Comparison of ENCODE assay signal across 27 cellular contexts in genomic region chr14:54617467-54617866, GRCh38. TPM values are rescaled to one million over a fixed set of nuclear protein-coding genes. Genes with fewer than 3 reads are reported as not detected.
DNase-seq lines count a peak whose midpoint lies in the region; ATAC-seq, FAIRE-seq and TF ChIP-seq lines count a peak whose summit lies in the region.
"Had no signal": no experiment of that assay in that cellular context is flagged by ENCODE, and none has a peak within 500 bp of the region (broad histone marks: within the 10 kb centered on the region; RNA-seq: fewer than 3 reads in every experiment).

No MANE protein-coding gene starts in this region.

- TF ChIP-seq RAD21 in SK-N-SH (IDR thresholded peaks at IDR 0.05; ENCODE audit: low read length) (no peak), K562 (CRISPR knock-in tag; conservative IDR thresholded peaks at IDR 0.05 in 1 of 2, IDR thresholded peaks at IDR 0.05 in 1 of 2) (no peak)

- no peaks in the 10 kb centered on the region for H3K9me1 ChIP-seq in K562 (ENCODE audit: control insufficient read depth, insufficient read depth, low read length)

- WGBS in SK-N-SH (ENCODE audit: low lambda C conversion rate): 83% methylated on average over 3 of the region's 3 CpGs
- 36% methylated on average over 3 of the region's 3 CpGs for WGBS in K562 (ENCODE audit: insufficient coverage, low coverage, missing lambda C conversion rate)

- POLR2A ChIA-PET in SK-N-SH (lab: Yijun Ruan, JAX): no interaction called here
- POLR2A ChIA-PET in K562 (lab: Yijun Ruan, JAX): no interaction called here

- ATAC-seq in SK-N-SH treated with all-trans-retinoic acid at 6 μM for 48 hours (no peak), K562 (no peak), GM18502 (IDR thresholded peaks at IDR 0.05; ENCODE audit: poor library complexity, unreplicated experiment) (no peak), GM21717 (IDR thresholded peaks at IDR 0.05; ENCODE audit: unreplicated experiment) (no peak), HG03108 (IDR thresholded peaks at IDR 0.05; ENCODE audit: unreplicated experiment) (no peak)
- ATAC-seq: HepG2, left cardiac atrium had no signal

- intact Hi-C loops in K562 (cut with micrococcal nuclease): no loop called here

- no peaks in the 10 kb centered on the region for H3K9me3 ChIP-seq in SK-N-SH
- H3K9me3 ChIP-seq in K562 (replicated peaks; ENCODE audit: control insufficient read depth, insufficient read depth, low read depth, low read length): no peaks in the 10 kb centered on the region
- no peaks in the 10 kb centered on the region for H3K9me3 ChIP-seq in osteoblast (ENCODE audit: low read depth, low read length)
- H3K9me3 ChIP-seq: MG63 had no signal

- in situ Hi-C loops in K562 (cut with MboI): loop anchor here (5.0 kb wide), 1 partner anchor 35 kb away; no protein-coding TSS in a partner anchor

- BruUV-seq in K562 (replicated peaks; lab: Mats Ljungman, UMichigan): no TSS peak

- H3K79me2 ChIP-seq in SK-N-SH (ENCODE audit: insufficient read depth) (peaks cover 98% of the 10 kb centered on the region), K562 (ENCODE audit: control insufficient read depth, insufficient read depth, low read length) (no peaks in the 10 kb centered on the region; the same call in 2 of the 3 replicates), osteoblast (ENCODE audit: insufficient read depth, low read length) (peaks cover 52% of the 10 kb centered on the region)
- H3K79me2 ChIP-seq: parathyroid adenoma had no signal

- no peak for TF ChIP-seq POLR2A in K562 (conservative IDR thresholded peaks at IDR 0.05)

- TF ChIP-seq EP300 in SK-N-SH (IDR thresholded peaks at IDR 0.05; ENCODE audit: borderline replicate concordance in 1 of 2, low read depth in 1 of 2, low read length in 1 of 2): no peak
- no peak for TF ChIP-seq EP300 in K562 (IDR thresholded peaks at IDR 0.05; ENCODE audit: low read length)

- no peak for TF ChIP-seq CTCF in SK-N-SH (IDR thresholded peaks at IDR 0.05)
- no peak for TF ChIP-seq CTCF in K562 (IDR thresholded peaks at IDR 0.05 in 2 of 3, conservative IDR thresholded peaks at IDR 0.05 in 1 of 3; ENCODE audit: insufficient read depth in 2 of 3, low read depth in 1 of 3, low read length in 3 of 3)
- no peak for TF ChIP-seq CTCF in osteoblast (IDR thresholded peaks at IDR 0.05; ENCODE audit: extremely low read depth, low read depth, low read length)

- H3K27ac ChIP-seq in SK-N-SH (ENCODE audit: low read depth in 2 of 2, low read length in 1 of 2) (peak overlapping the region in 1 of 2 experiments; percentile 21; a peak in 2 of 4 replicates), K562 (ENCODE audit: extremely low read depth, low read depth, low read length) (no peak overlapping the region), osteoblast (ENCODE audit: low read depth, low read length) (peak overlapping the region; percentile 72)
- H3K27ac ChIP-seq: 22Rv1, BLaER1, parathyroid adenoma had no signal

- no peaks in the 10 kb centered on the region for H3K27me3 ChIP-seq in SK-N-SH (ENCODE audit: insufficient read depth)
- no peaks in the 10 kb centered on the region for H3K27me3 ChIP-seq in K562 (ENCODE audit: control insufficient read depth in 2 of 2, insufficient read depth in 2 of 2, low read length in 2 of 2)
- H3K27me3 ChIP-seq in osteoblast (ENCODE audit: insufficient read depth, low read length): no peaks in the 10 kb centered on the region
- H3K27me3 ChIP-seq: BLaER1, MG63 had no signal

- no peak for DNase-seq in SK-N-SH
- peak; percentile 77 for DNase-seq in HCEC 1CT
- no peak for DNase-seq in K562 (ENCODE audit: extremely low read depth in 1 of 4, low spot score in 3 of 4)
- DNase-seq in osteoblast (ENCODE audit: insufficient read length, low spot score, missing footprints): peak; percentile 75
- DNase-seq: activated CD8-positive, alpha-beta memory T cell treated with anti-CD3 and anti-CD28 coated beads, Interleukin-2, amount 50 U/mL, for 48 hours; activated naive CD4-positive, alpha-beta T cell treated with anti-CD3 and anti-CD28 coated beads, Interleukin-2, amount 10 ng/mL, durations not matched to agents 7 days and 5 days; Calu3; cortex of kidney; left cardiac atrium; mesendoderm; MG63; NCI-H1694 treated with DMSO at 0.1 percent for 48 hours; NCI-H446; NK-92 treated with Interleukin-12 subunit alpha and Interleukin-12 subunit beta, amount 100 ng/mL, for 24 hours; stimulated activated CD4-positive, alpha-beta T cell treated with anti-CD3 and anti-CD28 coated beads, Interleukin-1b, Interleukin-23, amount 100 ng/mL, for 48 hours; T1000; trophoblast cell had no signal

- H3K4me1 ChIP-seq in SK-N-SH (ENCODE audit: control insufficient read depth in 1 of 2, insufficient read depth in 2 of 2, low read depth in 1 of 2, low read length in 1 of 2): peaks cover under 1 to 13% of the 10 kb centered on the region in 2 experiments; a peak in 2 of 4 replicates
- peaks cover 0 to 9% of the 10 kb centered on the region in 2 experiments; a peak in 3 of 5 replicates for H3K4me1 ChIP-seq in K562 (replicated peaks in 1 of 2; ENCODE audit: control insufficient read depth in 2 of 2, insufficient read depth in 2 of 2, low read length in 2 of 2)
- peaks cover 20% of the 10 kb centered on the region for H3K4me1 ChIP-seq in osteoblast (ENCODE audit: insufficient read depth, low read length)
- H3K4me1 ChIP-seq: parathyroid adenoma had no signal

- H3K4me3 ChIP-seq in SK-N-SH (ENCODE audit: low read depth in 2 of 2, low read length in 1 of 2) (no peak overlapping the region), K562 (no peak overlapping the region), osteoblast (ENCODE audit: insufficient read depth, low read length) (no peak overlapping the region)
- H3K4me3 ChIP-seq: BLaER1, MG63 had no signal

- H3K4me2 ChIP-seq in SK-N-SH (no peak overlapping the region), K562 (ENCODE audit: insufficient read depth, low read length) (no peak overlapping the region), osteoblast (ENCODE audit: insufficient read depth, low read length) (peak overlapping the region; percentile 42)
- H3K4me2 ChIP-seq: BLaER1 had no signal

- no peak overlapping the region for H3K9ac ChIP-seq in SK-N-SH
- H3K9ac ChIP-seq in K562 (ENCODE audit: insufficient read depth in 1 of 2, low read depth in 2 of 2, low read length in 2 of 2): no peak overlapping the region
- H3K9ac ChIP-seq: BLaER1, parathyroid adenoma had no signal

- H3K36me3 ChIP-seq in SK-N-SH (replicated peaks in 1 of 2; ENCODE audit: control insufficient read depth in 1 of 2, insufficient read depth in 2 of 2, low read length in 1 of 2): peaks cover 0 to 23% of the 10 kb centered on the region in 2 experiments
- H3K36me3 ChIP-seq in K562 (ENCODE audit: control insufficient read depth, insufficient read depth, low read length): no peaks in the 10 kb centered on the region
- H3K36me3 ChIP-seq in osteoblast (ENCODE audit: insufficient read depth, low read length): no peaks in the 10 kb centered on the region

- H3K9me2 ChIP-seq in SK-N-SH: no peaks in the 10 kb centered on the region

- CTCF ChIA-PET in SK-N-SH (lab: Yijun Ruan, JAX): no interaction called here
- CTCF ChIA-PET in K562 (lab: Yijun Ruan, JAX; ENCODE audit: low intra/inter-chr PET ratio): no interaction called here

- H4K20me1 ChIP-seq in SK-N-SH (ENCODE audit: insufficient read depth): peaks cover 6% of the 10 kb centered on the region; the same call in 1 of the 2 replicates
- no peaks in the 10 kb centered on the region; the same call in 1 of the 2 replicates for H4K20me1 ChIP-seq in K562 (replicated peaks; ENCODE audit: control insufficient read depth, insufficient read depth, low read length)
- no peaks in the 10 kb centered on the region for H4K20me1 ChIP-seq in osteoblast (ENCODE audit: insufficient read depth, low read length)

- FAIRE-seq in K562 (lab: Jason Lieb, UNC): peak; percentile 64
- FAIRE-seq: endothelial cell of umbilical vein, H54, HepG2 had no signal

- peaks cover 4% of the 10 kb centered on the region for H3F3A ChIP-seq in SK-N-SH (replicated peaks; ENCODE audit: insufficient read depth)

- H2AFZ ChIP-seq in SK-N-SH (ENCODE audit: low read depth): no peak overlapping the region
- H2AFZ ChIP-seq in K562 (ENCODE audit: low read depth, low read length): 0 out of 2 replicates have a peak overlapping the region, but pooled peaks have one; percentile 4
- no peak overlapping the region for H2AFZ ChIP-seq in osteoblast (ENCODE audit: low read length)
- H2AFZ ChIP-seq: parathyroid adenoma had no signal

TF ChIP-seq in SK-N-SH treated with all-trans-retinoic acid at 6 μM for 48 hours, 23 proteins besides CTCF, POLR2A, EP300 and RAD21 (continues in another document):
- TF ChIP-seq TCF4 (CRISPR knock-in tag; IDR thresholded peaks at IDR 0.05; ENCODE audit: borderline replicate concordance): no peak
- no peak for TF ChIP-seq ISL1 (CRISPR knock-in tag; IDR thresholded peaks at IDR 0.05)
- TF ChIP-seq ZNF70 (CRISPR knock-in tag; IDR thresholded peaks at IDR 0.05): no peak
- TF ChIP-seq OSR1 (CRISPR knock-in tag; IDR thresholded peaks at IDR 0.05): no peak

TF ChIP-seq in K562, 482 proteins besides CTCF, POLR2A, EP300 and RAD21 (continues in another document):
- TF ChIP-seq GABPB2 (CRISPR knock-in tag; conservative IDR thresholded peaks at IDR 0.05) (no peak), C11orf30 (IDR thresholded peaks at IDR 0.05; ENCODE audit: low read depth) (peak; percentile 56), ZNF316 (IDR thresholded peaks at IDR 0.05) (peak; percentile 51), KLF6 (CRISPR knock-in tag; IDR thresholded peaks at IDR 0.05; ENCODE audit: borderline replicate concordance) (no peak), ZNF551 (CRISPR knock-in tag; IDR thresholded peaks at IDR 0.05) (no peak)

RNA-seq across cellular contexts. Expression of gene SAMD4A, which starts 50.5 kb away (rescaled TPM):
- polyA plus RNA-seq in SK-N-SH (2012; rRNA removed) (5.0 and 5.9 TPM in 2 replicates), K562 (2011; rRNA removed) (3.4 and 3.9 TPM in 2 replicates), K562 (2014; fragmentation: Illumina TruSeq; extraction: Trizol) (4.1 and 4.6 TPM in 2 replicates), K562 (2014; fragmentation: Nextera tagmentation; extraction: Ambion mirVana) (1 to 10 TPM in 1 of 2 experiments, under 1 TPM in 1; 0.66 to 1.9 TPM), K562 (2014; rRNA removed) (3.0 and 3.5 TPM in 2 replicates)
- polyA plus RNA-seq in SK-N-SH (2012; cell fraction: cytosol; rRNA removed): 5.2 and 5.7 TPM in 2 replicates
- 16.6 and 20.6 TPM in 2 replicates for polyA plus RNA-seq in SK-N-SH (2012; cell fraction: nucleus; rRNA removed)
- total RNA-seq in K562 (2011; cell fraction: chromatin; rRNA removed; ENCODE audit: low replicate concordance): 45.6 and 45.9 TPM in 2 replicates
- 19.3 and 20.0 TPM in 2 replicates for total RNA-seq in K562 (2011; cell fraction: nucleolus; rRNA removed)
- total RNA-seq in K562 (2011; cell fraction: nucleoplasm; rRNA removed): 26.3 and 45.6 TPM in 2 replicates
- total RNA-seq in K562 (2014; rRNA removed) (3.2 and 3.8 TPM in 2 replicates), K562 (2014; rRNA removed; fragmentation: Illumina TruSeq; extraction: Trizol) (4.1 and 4.6 TPM in 2 replicates), K562 (2015; rRNA removed; fragmentation: Illumina TruSeq; extraction: Trizol) (3.3 and 4.0 TPM in 2 replicates), K562 (2021) (6.8 TPM in 2 replicates), osteoblast (26.1 and 28.3 TPM in 2 replicates)
- 3.2 and 3.5 TPM in 2 replicates for polyA plus RNA-seq in K562 (2011; cell fraction: cytosol; rRNA removed)
- polyA plus RNA-seq in K562 (2011; cell fraction: nucleus; rRNA removed): 15.6 and 27.5 TPM in 2 replicates
- polyA plus RNA-seq in K562 (2012): 6.0 and 6.1 TPM in 2 replicates
- 14.9 and 15.7 TPM in 2 replicates for polyA minus RNA-seq in K562 (2011; rRNA and poly(A)+ RNA removed)
- polyA minus RNA-seq in K562 (2011; cell fraction: cytosol; rRNA and poly(A)+ RNA removed): 6.8 and 10.1 TPM in 2 replicates
- polyA minus RNA-seq in K562 (2011; cell fraction: nucleus; rRNA and poly(A)+ RNA removed): 20.5 and 27.5 TPM in 2 replicates

Comparison
In these comparisons a context has a peak if more than half of its experiments do, and no peak if none do; other contexts are left out.
1. DNase-seq: peak in HCEC 1CT (single experiment) and osteoblast (single experiment); none in SK-N-SH (single experiment) and K562 (0 of 4).
2. Of the 27 proteins assayed by ChIP-seq in both K562 and SK-N-SH: peak only in K562: none; only in SK-N-SH: JUND; in both: none; in neither: 26.